Comparison of ENCODE assay signal across 9 cellular contexts in genomic region chr14:56339855-56340701, GRCh38.
DNase-seq lines count a peak whose midpoint lies in the region; ATAC-seq and TF ChIP-seq lines count a peak whose summit lies in the region.
"Had no signal": no experiment of that assay in that cellular context is flagged by ENCODE, and none has a peak within 500 bp of the region (broad histone marks: within the 10 kb centered on the region; RNA-seq: fewer than 3 reads in every experiment).

No MANE protein-coding gene starts in this region.

- TF ChIP-seq CTCF in HCT116 (IDR thresholded peaks at IDR 0.05 in 2 of 3, conservative IDR thresholded peaks at IDR 0.05 in 1 of 3; ENCODE audit: borderline replicate concordance in 1 of 3, insufficient read depth in 1 of 3, low read depth in 2 of 3, low read length in 2 of 3) (peak; percentile 61 to 92 (median 85); a peak in 5 of 6 replicates), astrocyte of the spinal cord (IDR thresholded peaks at IDR 0.05; ENCODE audit: low read depth, low read length) (peak; percentile 93)

- no peak overlapping the region for H3K4me3 Mint-ChIP-seq in T-cell
- H3K4me3 Mint-ChIP-seq: activated naive CD4-positive, alpha-beta T cell treated with anti-CD3 and anti-CD28 coated beads, Interleukin-2, amount 50 U/mL, for 24 hours had no signal

- no peak overlapping the region for H3K27ac Mint-ChIP-seq in T-cell
- H3K27ac Mint-ChIP-seq: activated naive CD4-positive, alpha-beta T cell treated with anti-CD3 and anti-CD28 coated beads, Interleukin-2, amount 50 U/mL, for 24 hours had no signal

- H3K9ac ChIP-seq in HCT116 (ENCODE audit: low read length) = no peak overlapping the region
- H3K9ac ChIP-seq in skeletal muscle satellite cell (ENCODE audit: low read depth, low read length) = peak overlapping the region; percentile 70

- H3K27me3 Mint-ChIP-seq in T-cell = no peaks in the 10 kb centered on the region
- H3K27me3 Mint-ChIP-seq: activated naive CD4-positive, alpha-beta T cell treated with anti-CD3 and anti-CD28 coated beads, Interleukin-2, amount 50 U/mL, for 24 hours had no signal

- no peaks in the 10 kb centered on the region for H3K27me3 ChIP-seq in HCT116 (ENCODE audit: insufficient read depth, low read length)
- H3K27me3 ChIP-seq in skeletal muscle satellite cell (ENCODE audit: control insufficient read depth, insufficient read depth, low read length) = no peaks in the 10 kb centered on the region

- DNase-seq in EH (ENCODE audit: low read depth) (peak; percentile 97), HCT116 (ENCODE audit: low read depth, low spot score) (peak; percentile 53), NCI-H128 (lab: John Stamatoyannopoulos, UW; ENCODE audit: unreplicated experiment) (peak; percentile 22), T-cell (peak in 33 of 34 experiments; percentile 3 to 59 (median 41)), astrocyte of the spinal cord (ENCODE audit: low read depth, low spot score) (peak; percentile 89), hypothalamus (lab: John Stamatoyannopoulos, UW) (peak in 47 of 51 donors; percentile 6 to 79 (median 48)), DMS114 treated with DMSO at 0.1 percent for 48 hours (lab: John Stamatoyannopoulos, UW; ENCODE audit: unreplicated experiment) (no peak)

- intact Hi-C loops in HCT116 (cut with micrococcal nuclease) = loop anchor here (1.0 to 5.0 kb wide), 3 partner anchors 93 to 903 kb away; no protein-coding TSS in a partner anchor

- ATAC-seq in HCT116 (peak; percentile 96), T-cell (replicated peaks in 1 of 4) (peak in 3 of 4 experiments; percentile 58 to 72 (median 64))

- no peaks in the 10 kb centered on the region for H4K20me1 ChIP-seq in HCT116 (ENCODE audit: insufficient read depth)

- CTCF ChIA-PET in HCT116 (lab: Charles Lee) (interaction anchor here (0.5 to 2.3 kb wide), 26 partner anchors 9 to 923 kb away, joined by 3 to 17 read pairs (median 4); partner anchors contain the start of gene PELI2), T-cell (lab: Charles Lee) (interaction anchor here (0.6 to 2.5 kb wide), 10 partner anchors 10 to 634 kb away, joined by 3 to 13 read pairs (median 5); no protein-coding TSS in a partner anchor)

- H3K4me1 ChIP-seq in HCT116 (ENCODE audit: control insufficient read depth in 1 of 2, insufficient read depth in 2 of 2, low read length in 2 of 2) (peaks cover 0 to 9% of the 10 kb centered on the region in 2 experiments; a peak in 1 of 4 replicates), skeletal muscle satellite cell (ENCODE audit: control insufficient read depth, insufficient read depth, low read length) (peaks cover 30% of the 10 kb centered on the region)

- H3K9me3 Mint-ChIP-seq in T-cell = no peaks in the 10 kb centered on the region
- H3K9me3 Mint-ChIP-seq: activated naive CD4-positive, alpha-beta T cell treated with anti-CD3 and anti-CD28 coated beads, Interleukin-2, amount 50 U/mL, for 24 hours had no signal

- peak overlapping the region; percentile 40 for H2AFZ ChIP-seq in HCT116 (ENCODE audit: low read depth, low read length, poor library complexity, severe bottlenecking)

- TF ChIP-seq POLR2A in HCT116 (IDR thresholded peaks at IDR 0.05; ENCODE audit: borderline replicate concordance, extremely low read depth, insufficient read depth, insufficient read length) = no peak

- peak; percentile 79 for TF ChIP-seq RAD21 in HCT116 (IDR thresholded peaks at IDR 0.05; ENCODE audit: low read depth)

- POLR2A ChIA-PET in HCT116 (lab: Charles Lee) = no interaction called here
- POLR2A ChIA-PET in T-cell (lab: Charles Lee) = no interaction called here

- RAD21 ChIA-PET in HCT116 (lab: Charles Lee; ENCODE audit: low non-redundant PET in 1 of 2, low total read pairs in 2 of 2, uncharacterized antibody in 2 of 2, unreplicated experiment in 2 of 2) = interaction anchor here (0.5 to 1.0 kb wide), 6 partner anchors 46 to 902 kb away, joined by 3 to 4 read pairs (median 3); no protein-coding TSS in a partner anchor

- no peak overlapping the region for H3K27ac ChIP-seq in HCT116 (ENCODE audit: low read depth, low read length)

- no peaks in the 10 kb centered on the region for H3K36me3 Mint-ChIP-seq in T-cell
- H3K36me3 Mint-ChIP-seq: activated naive CD4-positive, alpha-beta T cell treated with anti-CD3 and anti-CD28 coated beads, Interleukin-2, amount 50 U/mL, for 24 hours had no signal

- no peaks in the 10 kb centered on the region for H3K9me3 ChIP-seq in HCT116 (ENCODE audit: control insufficient read depth in 1 of 2, insufficient read depth in 1 of 2, low read depth in 1 of 2, low read length in 2 of 2)
- no peaks in the 10 kb centered on the region for H3K9me3 ChIP-seq in skeletal muscle satellite cell (replicated peaks; ENCODE audit: low read length)

- H3K4me3 ChIP-seq in HCT116 (replicated peaks in 1 of 2; ENCODE audit: low read depth in 1 of 2, low read length in 2 of 2) (no peak overlapping the region), astrocyte of the spinal cord (ENCODE audit: low read depth, low read length) (no peak overlapping the region), skeletal muscle satellite cell (ENCODE audit: low read length) (no peak overlapping the region)

- H3K36me3 ChIP-seq in HCT116 (ENCODE audit: control insufficient read depth in 1 of 2, insufficient read depth in 2 of 2, low read length in 2 of 2) (no peaks in the 10 kb centered on the region), skeletal muscle satellite cell (ENCODE audit: insufficient read depth, low read length) (no peaks in the 10 kb centered on the region)

- no peaks in the 10 kb centered on the region for H3K79me2 ChIP-seq in HCT116 (ENCODE audit: insufficient read depth, low read length)

- BruUV-seq in HCT116 (replicated peaks; lab: Mats Ljungman, UMichigan) = no TSS peak

- no peaks in the 10 kb centered on the region for H3K9me2 ChIP-seq in HCT116 (ENCODE audit: insufficient read depth)

- peak overlapping the region; percentile 36 for H3K4me2 ChIP-seq in HCT116 (ENCODE audit: low read length)
- peak overlapping the region; percentile 64 for H3K4me2 ChIP-seq in skeletal muscle satellite cell (ENCODE audit: low read length)

- in situ Hi-C loops in astrocyte of the spinal cord (cut with HindIII; ENCODE audit: low sequenced_read_pairs) = no loop called here

- H3K4me1 Mint-ChIP-seq in T-cell = peaks cover 4 to 5% (median 4%) of the 10 kb centered on the region in 3 donors

TF ChIP-seq in HCT116, 20 proteins besides CTCF, POLR2A, EP300 and RAD21:
- TF ChIP-seq SRF (IDR thresholded peaks at IDR 0.05; ENCODE audit: low read depth) (no peak), ZNF274 (IDR thresholded peaks at IDR 0.05; ENCODE audit: low read depth, low read length) (no peak), SIN3A (IDR thresholded peaks at IDR 0.05; ENCODE audit: low read depth) (no peak)
TF ChIP-seq in HCT116: peak in this region for 0.
